Comparison of ENCODE assay signal across 11 cellular contexts in genomic region chr20:3409417-3409816, GRCh38. TPM values are rescaled to one million over a fixed set of nuclear protein-coding genes. Genes with fewer than 3 reads are reported as not detected.
A peak's percentile ranks its signal among the peaks of the same experiment; 100 is the strongest.
DNase-seq lines count a peak whose midpoint lies in the region; ATAC-seq, FAIRE-seq and TF ChIP-seq lines count a peak whose summit lies in the region.
"Had no signal": no experiment of that assay in that cellular context is flagged by ENCODE, and none has a peak within 500 bp of the region (broad histone marks: within the 10 kb centered on the region; RNA-seq: fewer than 3 reads in every experiment).

No MANE protein-coding gene starts in this region.

- H3K4me1 Mint-ChIP-seq in activated CD8-positive, alpha-beta T cell treated with anti-CD3 and anti-CD28 coated beads for 36 hours (ENCODE audit: low read depth) = peaks cover 30% of the 10 kb centered on the region
- H3K4me1 Mint-ChIP-seq in activated CD8-positive, alpha-beta T cell treated with anti-CD3 and anti-CD28 coated beads, Interleukin-2, amount 10 ng/mL, durations not matched to agents 7 days and 5 days (ENCODE audit: low read depth) = peaks cover 29% of the 10 kb centered on the region

- TF ChIP-seq POLR2A in HepG2 (IDR thresholded peaks at IDR 0.05; ENCODE audit: insufficient read depth in 1 of 2, low read depth in 2 of 2, low read length in 2 of 2) = no peak

- no peak overlapping the region for H3K9ac ChIP-seq in HepG2 (ENCODE audit: insufficient read depth, low read depth, low read length)

- DNase-seq in activated CD8-positive, alpha-beta T cell treated with anti-CD3 and anti-CD28 coated beads for 36 hours = no peak
- DNase-seq in activated CD8-positive, alpha-beta T cell treated with anti-CD3 and anti-CD28 coated beads, Interleukin-2, amount 10 ng/mL, durations not matched to agents 7 days and 5 days = no peak
- DNase-seq in RWPE2 (ENCODE audit: low spot score) (no peak), HepG2 (ENCODE audit: low spot score) (no peak), small intestine (peak; percentile 49), putamen (ENCODE audit: low spot score) (no peak), NCI-H226 (no peak)
- DNase-seq: activated gamma-delta T cell, cortex of kidney had no signal

- H3K4me3 ChIP-seq in RWPE2 (ENCODE audit: severe bottlenecking) (no peak overlapping the region), HepG2 (replicated peaks in 1 of 3; ENCODE audit: insufficient read depth in 1 of 3, low read depth in 2 of 3, low read length in 3 of 3) (peak overlapping the region in 1 of 3 experiments; percentile 90; a peak in 1 of 6 replicates), small intestine (ENCODE audit: low read depth in 1 of 2, low read length in 2 of 2) (no peak overlapping the region)

- H3K9me3 ChIP-seq in RWPE2 (ENCODE audit: severe bottlenecking) = no peaks in the 10 kb centered on the region
- H3K9me3 ChIP-seq in HepG2 (ENCODE audit: low read length) = no peaks in the 10 kb centered on the region
- no peaks in the 10 kb centered on the region for H3K9me3 ChIP-seq in small intestine (ENCODE audit: control insufficient read depth, low read depth)
- H3K9me3 ChIP-seq: suprapubic skin had no signal

- no peaks in the 10 kb centered on the region for H3K36me3 ChIP-seq in RWPE2 (ENCODE audit: low read depth)
- H3K36me3 ChIP-seq in HepG2 (replicated peaks in 1 of 2; ENCODE audit: control insufficient read depth in 1 of 2, insufficient read depth in 2 of 2, low read length in 2 of 2) = no peaks in the 10 kb centered on the region
- no peaks in the 10 kb centered on the region for H3K36me3 ChIP-seq in small intestine (ENCODE audit: control insufficient read depth in 2 of 2, insufficient read depth in 2 of 2, low read length in 2 of 2)
- H3K36me3 ChIP-seq: suprapubic skin had no signal

- H3K27ac ChIP-seq in RWPE2 (ENCODE audit: poor library complexity, severe bottlenecking) (peak overlapping the region; percentile 67), HepG2 (ENCODE audit: extremely low read length, insufficient read depth, low read length) (peak overlapping the region; percentile 59), small intestine (ENCODE audit: low read depth in 1 of 2, low read length in 1 of 2) (no peak overlapping the region)

- ATAC-seq in activated CD8-positive, alpha-beta T cell treated with anti-CD3 and anti-CD28 coated beads for 36 hours = no peak
- ATAC-seq in activated CD8-positive, alpha-beta T cell treated with anti-CD3 and anti-CD28 coated beads, Interleukin-2, amount 10 ng/mL, durations not matched to agents 7 days and 5 days = no peak
- ATAC-seq in RWPE2 (ENCODE audit: low read depth) (no peak), HepG2 (no peak), GM21447 (IDR thresholded peaks at IDR 0.05; ENCODE audit: unreplicated experiment) (no peak)

- no peak overlapping the region for H3K27ac Mint-ChIP-seq in activated CD8-positive, alpha-beta T cell treated with anti-CD3 and anti-CD28 coated beads for 36 hours
- no peak overlapping the region for H3K27ac Mint-ChIP-seq in activated CD8-positive, alpha-beta T cell treated with anti-CD3 and anti-CD28 coated beads, Interleukin-2, amount 10 ng/mL, durations not matched to agents 7 days and 5 days

- WGBS in HepG2 (ENCODE audit: low lambda C conversion rate) = 91% methylated on average over 10 of the region's 10 CpGs
- 54 to 79% (median 64%) methylated on average over 10 of the region's 10 CpGs for WGBS in small intestine, 3 donors

- H3K36me3 Mint-ChIP-seq in activated CD8-positive, alpha-beta T cell treated with anti-CD3 and anti-CD28 coated beads for 36 hours (ENCODE audit: low read depth) = no peaks in the 10 kb centered on the region
- H3K36me3 Mint-ChIP-seq in activated CD8-positive, alpha-beta T cell treated with anti-CD3 and anti-CD28 coated beads, Interleukin-2, amount 10 ng/mL, durations not matched to agents 7 days and 5 days (ENCODE audit: low read depth) = no peaks in the 10 kb centered on the region

- no peaks in the 10 kb centered on the region for H3K27me3 ChIP-seq in RWPE2 (ENCODE audit: insufficient read depth, poor library complexity, severe bottlenecking)
- peaks cover 0 to 5% of the 10 kb centered on the region in 2 experiments; a peak in 1 of 5 replicates for H3K27me3 ChIP-seq in HepG2 (ENCODE audit: control insufficient read depth in 1 of 2, insufficient read depth in 2 of 2, low read length in 2 of 2)
- no peaks in the 10 kb centered on the region for H3K27me3 ChIP-seq in small intestine (ENCODE audit: control insufficient read depth in 2 of 2, insufficient read depth in 2 of 2, low read length in 2 of 2)
- H3K27me3 ChIP-seq: suprapubic skin had no signal

- FAIRE-seq in HepG2 (lab: Jason Lieb, UNC) (no peak), small intestine (lab: Jason Lieb, UNC) (no peak)

- in situ Hi-C loops in HepG2 (cut with HindIII; ENCODE audit: extremely low pct_ligation_motif_present, low pct_unique_long_range_greater_than_20kb) = no loop called here

- H3K4me1 ChIP-seq in RWPE2 (ENCODE audit: insufficient read depth, poor library complexity, severe bottlenecking) = peaks cover 5% of the 10 kb centered on the region
- peaks cover 59% of the 10 kb centered on the region for H3K4me1 ChIP-seq in HepG2 (ENCODE audit: insufficient read depth, low read length)
- no peaks in the 10 kb centered on the region for H3K4me1 ChIP-seq in small intestine (ENCODE audit: control insufficient read depth in 2 of 2, insufficient read depth in 1 of 2, low read depth in 1 of 2, low read length in 1 of 2)

- no peaks in the 10 kb centered on the region for H3K9me3 Mint-ChIP-seq in activated CD8-positive, alpha-beta T cell treated with anti-CD3 and anti-CD28 coated beads for 36 hours
- H3K9me3 Mint-ChIP-seq in activated CD8-positive, alpha-beta T cell treated with anti-CD3 and anti-CD28 coated beads, Interleukin-2, amount 10 ng/mL, durations not matched to agents 7 days and 5 days (ENCODE audit: insufficient read depth) = peaks cover 2% of the 10 kb centered on the region

- TF ChIP-seq EP300 in HepG2 (IDR thresholded peaks at IDR 0.05; ENCODE audit: low read depth in 2 of 2, low read length in 2 of 2) (no peak), HepG2 (CRISPR knock-in tag; IDR thresholded peaks at IDR 0.05; ENCODE audit: borderline replicate concordance) (no peak)

- CTCF ChIA-PET in activated CD8-positive, alpha-beta T cell treated with anti-CD3 and anti-CD28 coated beads for 36 hours (lab: Charles Lee) = interaction anchor here (1.4 to 1.8 kb wide), 2 partner anchors 10 to 301 kb away, joined by 3 to 8 read pairs; no protein-coding TSS in a partner anchor
- CTCF ChIA-PET in activated CD8-positive, alpha-beta T cell treated with anti-CD3 and anti-CD28 coated beads, Interleukin-2, amount 10 ng/mL, durations not matched to agents 7 days and 5 days (lab: Charles Lee) = interaction anchor here (0.9 to 4.0 kb wide), 2 partner anchors 10 to 1284 kb away, joined by 3 to 20 read pairs; no protein-coding TSS in a partner anchor
- CTCF ChIA-PET in HepG2 (lab: Yijun Ruan, JAX; ENCODE audit: low intra/inter-chr PET ratio, low total read pairs) = no interaction called here

- POLR2A ChIA-PET in activated CD8-positive, alpha-beta T cell treated with anti-CD3 and anti-CD28 coated beads for 36 hours (lab: Charles Lee) = interaction anchor here (1.0 kb wide), 1 partner anchor 32 kb away, joined by 3 read pairs; no protein-coding TSS in a partner anchor
- POLR2A ChIA-PET in activated CD8-positive, alpha-beta T cell treated with anti-CD3 and anti-CD28 coated beads, Interleukin-2, amount 10 ng/mL, durations not matched to agents 7 days and 5 days (lab: Charles Lee) = interaction anchor here (0.6 to 1.4 kb wide), 3 partner anchors 21 to 947 kb away, joined by 3 to 4 read pairs (median 3); partner anchors contain the start of gene ITPA
- POLR2A ChIA-PET in HepG2 (lab: Yijun Ruan, JAX) = interaction anchor here (1.2 to 3.6 kb wide), 7 partner anchors 9 to 409 kb away, joined by 3 to 34 read pairs (median 5); partner anchors contain the start of gene ATRN

- BruUV-seq in HepG2 (replicated peaks; lab: Mats Ljungman, UMichigan) = TSS peak; percentile 79

- H3K27me3 Mint-ChIP-seq in activated CD8-positive, alpha-beta T cell treated with anti-CD3 and anti-CD28 coated beads for 36 hours = peaks cover 2% of the 10 kb centered on the region
- peaks cover 17% of the 10 kb centered on the region for H3K27me3 Mint-ChIP-seq in activated CD8-positive, alpha-beta T cell treated with anti-CD3 and anti-CD28 coated beads, Interleukin-2, amount 10 ng/mL, durations not matched to agents 7 days and 5 days (ENCODE audit: low read depth)

- H3K4me3 Mint-ChIP-seq in activated CD8-positive, alpha-beta T cell treated with anti-CD3 and anti-CD28 coated beads for 36 hours = peak overlapping the region; percentile 83
- no peak overlapping the region for H3K4me3 Mint-ChIP-seq in activated CD8-positive, alpha-beta T cell treated with anti-CD3 and anti-CD28 coated beads, Interleukin-2, amount 10 ng/mL, durations not matched to agents 7 days and 5 days

- peak overlapping the region; percentile 98; the same call in 1 of the 2 replicates for H3K4me2 ChIP-seq in HepG2 (ENCODE audit: low read depth, low read length)

- TF ChIP-seq CTCF in activated CD8-positive, alpha-beta T cell treated with anti-CD3 and anti-CD28 coated beads for 36 hours (IDR thresholded peaks at IDR 0.05) = no peak
- TF ChIP-seq CTCF in RWPE2 (IDR thresholded peaks at IDR 0.05; ENCODE audit: poor library complexity, severe bottlenecking) (no peak), HepG2 (CRISPR knock-in tag; IDR thresholded peaks at IDR 0.05) (no peak)

- no peak overlapping the region for H2AFZ ChIP-seq in HepG2 (ENCODE audit: low read length)

- H3K79me2 ChIP-seq in HepG2 (ENCODE audit: insufficient read depth, low read length) = peaks cover 27% of the 10 kb centered on the region

- H4K20me1 ChIP-seq in HepG2 (ENCODE audit: insufficient read depth, low read length) = peaks cover 15% of the 10 kb centered on the region

- intact Hi-C loops in activated CD8-positive, alpha-beta T cell treated with anti-CD3 and anti-CD28 coated beads for 36 hours (cut with micrococcal nuclease) = no loop called here
- intact Hi-C loops in HepG2 (cut with micrococcal nuclease; ENCODE audit: unreplicated experiment) = loop anchor here (2.0 to 10.0 kb wide), 2 partner anchors 61 to 135 kb away; partner anchors contain the start of gene ATRN

- TF ChIP-seq RAD21 in HepG2 (CRISPR knock-in tag; IDR thresholded peaks at IDR 0.05) = no peak

RNA-seq across cellular contexts. Expression of gene DNAAF9, which starts 1.9 kb away (rescaled TPM):
- total RNA-seq in activated CD8-positive, alpha-beta T cell treated with anti-CD3 and anti-CD28 coated beads for 36 hours = 1 to 10 TPM; 1.4 to 1.7 TPM
- 1 to 10 TPM; 3.4 to 3.5 TPM for total RNA-seq in activated CD8-positive, alpha-beta T cell treated with anti-CD3 and anti-CD28 coated beads, Interleukin-2, amount 10 ng/mL, durations not matched to agents 7 days and 5 days
- total RNA-seq in HepG2 (2016; rRNA removed; fragmentation: Illumina TruSeq; extraction: Trizol) = 10.5 and 11.7 TPM in 2 replicates
- 3.4 and 3.7 TPM in 2 replicates for total RNA-seq in HepG2 (2016; cell fraction: cytosol; rRNA removed; fragmentation: Illumina TruSeq; extraction: Trizol; ENCODE audit: low read depth)
- total RNA-seq in HepG2 (2016; cell fraction: insoluble cytoplasmic fraction; rRNA removed; fragmentation: Illumina TruSeq; extraction: Trizol) = 9.8 and 10.6 TPM in 2 replicates
- 4.5 and 5.3 TPM in 2 replicates for total RNA-seq in HepG2 (2016; cell fraction: membrane; rRNA removed; fragmentation: Illumina TruSeq; extraction: Trizol)
- 14.3 and 16.7 TPM in 2 replicates for total RNA-seq in HepG2 (2016; cell fraction: nucleus; rRNA removed; fragmentation: Illumina TruSeq; extraction: Trizol)
- polyA plus RNA-seq in HepG2 (2011; rRNA removed) (14.9 and 16.6 TPM in 2 replicates), small intestine (1 to 10 TPM; 1.4 to 5.1 (median 2.0) TPM)
- 8.5 and 11.1 TPM in 2 replicates for polyA plus RNA-seq in HepG2 (2011; cell fraction: cytosol; rRNA removed)
- polyA plus RNA-seq in HepG2 (2011; cell fraction: nucleus; rRNA removed) = 31.2 and 31.3 TPM in 2 replicates
- 12.6 and 13.0 TPM in 2 replicates for polyA plus RNA-seq in HepG2 (2012)
- 0.98 and 1.1 TPM in 2 replicates for polyA plus RNA-seq in HepG2 (2016; cell fraction: cytosol; fragmentation: Illumina TruSeq; extraction: Trizol; ENCODE audit: low read depth)
- polyA plus RNA-seq in HepG2 (2016; cell fraction: insoluble cytoplasmic fraction; fragmentation: Illumina TruSeq; extraction: Trizol; ENCODE audit: low read depth) = 6.4 and 6.6 TPM in 2 replicates
- polyA plus RNA-seq in HepG2 (2016; cell fraction: membrane; fragmentation: Illumina TruSeq; extraction: Trizol; ENCODE audit: low read depth) = 1.7 and 1.8 TPM in 2 replicates
- polyA plus RNA-seq in HepG2 (2016; cell fraction: nucleus; fragmentation: Illumina TruSeq; extraction: Trizol; ENCODE audit: insufficient read depth, low read depth) = 20.6 and 23.6 TPM in 2 replicates
- polyA minus RNA-seq in HepG2 (2011; rRNA and poly(A)+ RNA removed; ENCODE audit: low replicate concordance) = 0.02 and 24.0 TPM in 2 replicates
- polyA minus RNA-seq in HepG2 (2011; cell fraction: cytosol; rRNA and poly(A)+ RNA removed) = 11.3 and 14.0 TPM in 2 replicates
- polyA minus RNA-seq in HepG2 (2011; cell fraction: nucleus; rRNA and poly(A)+ RNA removed) = 30.6 and 35.8 TPM in 2 replicates

Comparison
In these comparisons a context has a peak if more than half of its experiments do, and no peak if none do; other contexts are left out.
1. H3K27ac ChIP-seq: peak in RWPE2 (single experiment) and HepG2 (single experiment); none in small intestine (0 of 2).